ENCODE assay signal across 15 cellular contexts in genomic region chr11:128512478-128513127, GRCh38.
DNase-seq lines count a peak whose midpoint lies in the region; ATAC-seq and TF ChIP-seq lines count a peak whose summit lies in the region.
"Had no signal": no experiment of that assay in that cellular context is flagged by ENCODE, and none has a peak within 500 bp of the region (broad histone marks: within the 10 kb centered on the region; RNA-seq: fewer than 3 reads in every experiment).

No MANE protein-coding gene starts in this region.

- H3K79me1 ChIP-seq in IMR-90 (ENCODE audit: low read depth in 1 of 2, low read length in 2 of 2) = peaks cover 0 to 63% of the 10 kb centered on the region in 2 experiments; a peak in 2 of 4 replicates

- H2AK9ac ChIP-seq in IMR-90 (replicated peaks; ENCODE audit: low read depth, low read length, poor library complexity) = no peak overlapping the region

- no peak overlapping the region for H2AK5ac ChIP-seq in IMR-90 (ENCODE audit: low read depth, low read length)

- no peaks in the 10 kb centered on the region for H3K9me3 Mint-ChIP-seq in T-helper 1 cell treated with Interleukin-12 subunit alpha and Interleukin-12 subunit beta and Interleukin-4 antibody, amounts not matched to agents 30 μg/mL and 1 μg/mL, for 36 hours
- H3K9me3 Mint-ChIP-seq in activated naive CD8-positive, alpha-beta T cell treated with anti-CD3 and anti-CD28 coated beads, Interleukin-2, amount 50 U/mL, for 24 hours = no peaks in the 10 kb centered on the region
- no peaks in the 10 kb centered on the region for H3K9me3 Mint-ChIP-seq in stimulated activated effector memory CD8-positive, alpha-beta T cell treated with anti-CD3 and anti-CD28 coated beads, Interleukin-12 subunit alpha, Interleukin-12 subunit beta, amount 100 ng/mL, for 72 hours
- H3K9me3 Mint-ChIP-seq: GM23338 had no signal

- H3K4me2 ChIP-seq in IMR-90 (ENCODE audit: low read depth, low read length) = no peak overlapping the region
- H3K4me2 ChIP-seq: GM23338 had no signal

- POLR2A ChIA-PET in IMR-90 (lab: Charles Lee; ENCODE audit: unreplicated experiment) = no interaction called here

- H3K4me1 Mint-ChIP-seq in T-helper 1 cell treated with Interleukin-12 subunit alpha and Interleukin-12 subunit beta and Interleukin-4 antibody, amounts not matched to agents 30 μg/mL and 1 μg/mL, for 36 hours (ENCODE audit: low read depth) = peaks cover 85% of the 10 kb centered on the region
- H3K4me1 Mint-ChIP-seq in activated naive CD8-positive, alpha-beta T cell treated with anti-CD3 and anti-CD28 coated beads, Interleukin-2, amount 50 U/mL, for 24 hours = peaks cover 99% of the 10 kb centered on the region
- H3K4me1 Mint-ChIP-seq in stimulated activated effector memory CD8-positive, alpha-beta T cell treated with anti-CD3 and anti-CD28 coated beads, Interleukin-12 subunit alpha, Interleukin-12 subunit beta, amount 100 ng/mL, for 72 hours = peaks cover 92% of the 10 kb centered on the region

- H3K56ac ChIP-seq in IMR-90 (ENCODE audit: extremely low read depth, insufficient read depth, low read length) = no peak overlapping the region

- no peak overlapping the region for H2BK120ac ChIP-seq in IMR-90 (ENCODE audit: low read depth, low read length)

- no peak overlapping the region for H4K8ac ChIP-seq in IMR-90 (ENCODE audit: low read depth in 2 of 2, low read length in 2 of 2)

- H3K36me3 ChIP-seq in IMR-90 (ENCODE audit: control insufficient read depth, insufficient read depth, low read length) (peaks cover 6% of the 10 kb centered on the region), sigmoid colon (peaks cover 0 to 7% (median 0%) of the 10 kb centered on the region in 4 donors)

- no peak overlapping the region for H2BK15ac ChIP-seq in IMR-90 (ENCODE audit: low read depth, low read length)

- no peak for TF ChIP-seq EP300 in sigmoid colon (IDR thresholded peaks at IDR 0.05)

- H3K27me3 ChIP-seq in IMR-90 (ENCODE audit: control insufficient read depth, insufficient read depth, low read length) (no peaks in the 10 kb centered on the region), sigmoid colon (no peaks in the 10 kb centered on the region)

- H4K5ac ChIP-seq in IMR-90 (ENCODE audit: low read depth, low read length) = no peak overlapping the region; the same call in 1 of the 2 replicates

- TF ChIP-seq POLR2A in IMR-90 (IDR thresholded peaks at IDR 0.05; ENCODE audit: low read depth, low read length) (peak; percentile 40; the same call in 1 of the 2 replicates), sigmoid colon (IDR thresholded peaks at IDR 0.05) (no peak)

- H3K18ac ChIP-seq in IMR-90 (ENCODE audit: low read depth, low read length) = no peak overlapping the region

- H3K4me3 Mint-ChIP-seq in T-helper 1 cell treated with Interleukin-12 subunit alpha and Interleukin-12 subunit beta and Interleukin-4 antibody, amounts not matched to agents 30 μg/mL and 1 μg/mL, for 36 hours = peak overlapping the region; percentile 98
- peak overlapping the region; percentile 95 for H3K4me3 Mint-ChIP-seq in activated naive CD8-positive, alpha-beta T cell treated with anti-CD3 and anti-CD28 coated beads, Interleukin-2, amount 50 U/mL, for 24 hours
- peak overlapping the region; percentile 84 for H3K4me3 Mint-ChIP-seq in stimulated activated effector memory CD8-positive, alpha-beta T cell treated with anti-CD3 and anti-CD28 coated beads, Interleukin-12 subunit alpha, Interleukin-12 subunit beta, amount 100 ng/mL, for 72 hours
- H3K4me3 Mint-ChIP-seq: GM23338 had no signal

- TF ChIP-seq CTCF in IMR-90 (conservative IDR thresholded peaks at IDR 0.05; ENCODE audit: low read depth, low read length) = no peak
- no peak for TF ChIP-seq CTCF in sigmoid colon (IDR thresholded peaks at IDR 0.05)

- in situ Hi-C loops in IMR-90 (cut with MboI; ENCODE audit: low sequenced_read_pairs) = loop anchor here (25.0 kb wide), 1 partner anchor 475 kb away; no protein-coding TSS in a partner anchor

- no peaks in the 10 kb centered on the region for H3K9me3 ChIP-seq in IMR-90 (ENCODE audit: control insufficient read depth, insufficient read depth, low read length)
- no peaks in the 10 kb centered on the region for H3K9me3 ChIP-seq in sigmoid colon

- H3K4me1 ChIP-seq in IMR-90 (ENCODE audit: control insufficient read depth, insufficient read depth, low read length) (peaks cover 28% of the 10 kb centered on the region), sigmoid colon (peaks cover 0 to 53% (median 41%) of the 10 kb centered on the region in 4 donors)

- dilution Hi-C loops in IMR-90 (cut with HindIII; ENCODE audit: low sequenced_read_pairs, unreplicated experiment) = no loop called here

- BruUV-seq in IMR-90 (replicated peaks; lab: Mats Ljungman, UMichigan) = no TSS peak

- intact Hi-C loops in IMR-90 (cut with micrococcal nuclease) = no loop called here
- intact Hi-C loops in sigmoid colon (cut with DNase I) = no loop called here

- peaks cover 34% of the 10 kb centered on the region for H3K9me1 ChIP-seq in IMR-90 (ENCODE audit: insufficient read depth, low read length)

- no peak overlapping the region for H3K4ac ChIP-seq in IMR-90 (ENCODE audit: low read depth, low read length)

- DNase-seq in IMR-90 = no peak
- peak; percentile 57 for DNase-seq in activated naive CD8-positive, alpha-beta T cell treated with anti-CD3 and anti-CD28 coated beads, Interleukin-2, amount 50 U/mL, for 24 hours
- DNase-seq in stimulated activated effector memory CD8-positive, alpha-beta T cell treated with anti-CD3 and anti-CD28 coated beads, Interleukin-12 subunit alpha, Interleukin-12 subunit beta, amount 100 ng/mL, for 72 hours (ENCODE audit: low spot score in 2 of 2) = peak in 1 of 2 donors; percentile 80
- no peak for DNase-seq in NCI-H2107 (lab: John Stamatoyannopoulos, UW)
- no peak for DNase-seq in sigmoid colon
- DNase-seq: head of caudate nucleus; NCI-H1092 treated with DMSO at 0.1 percent for 48 hours; NCI-H524 treated with DMSO at 0.1 percent for 48 hours; SIG-M5; stimulated activated CD4-positive, alpha-beta T cell treated with anti-CD3 and anti-CD28 coated beads, Interleukin-4, amount 100 ng/mL, for 4 hours had no signal

- H3K14ac ChIP-seq in IMR-90 (replicated peaks; ENCODE audit: low read depth, low read length) = no peak overlapping the region

- peaks cover 94% of the 10 kb centered on the region for H4K20me1 ChIP-seq in IMR-90 (ENCODE audit: insufficient read depth, low read length)

- no peak overlapping the region for H3K27ac ChIP-seq in IMR-90 (ENCODE audit: insufficient read depth, low read length)
- peak overlapping the region in 1 of 4 donors; percentile 15 for H3K27ac ChIP-seq in sigmoid colon

- no peak for TF ChIP-seq RAD21 in IMR-90 (IDR thresholded peaks at IDR 0.05; ENCODE audit: low read length)

- no peak overlapping the region for H2BK5ac ChIP-seq in IMR-90 (ENCODE audit: low read depth, low read length, poor library complexity, severe bottlenecking)

- H3K36me3 Mint-ChIP-seq in T-helper 1 cell treated with Interleukin-12 subunit alpha and Interleukin-12 subunit beta and Interleukin-4 antibody, amounts not matched to agents 30 μg/mL and 1 μg/mL, for 36 hours (ENCODE audit: low read depth) = peaks cover 87% of the 10 kb centered on the region
- peaks cover 74% of the 10 kb centered on the region for H3K36me3 Mint-ChIP-seq in activated naive CD8-positive, alpha-beta T cell treated with anti-CD3 and anti-CD28 coated beads, Interleukin-2, amount 50 U/mL, for 24 hours (ENCODE audit: low read depth)
- peaks cover 100% of the 10 kb centered on the region for H3K36me3 Mint-ChIP-seq in stimulated activated effector memory CD8-positive, alpha-beta T cell treated with anti-CD3 and anti-CD28 coated beads, Interleukin-12 subunit alpha, Interleukin-12 subunit beta, amount 100 ng/mL, for 72 hours

- H2BK20ac ChIP-seq in IMR-90 (ENCODE audit: low read depth, low read length) = no peak overlapping the region

- WGBS in IMR-90 (ENCODE audit: extremely low coverage in 2 of 2, insufficient read length in 1 of 2), 2 experiments = 96% methylated on average over 9 of the region's 14 CpGs; no CpG with 5 or more reads in 1 of the 2 experiments
- WGBS in sigmoid colon, 2 donors = 60 to 77% methylated on average over 14 of the region's 14 CpGs

- CTCF ChIA-PET in IMR-90 (lab: Yijun Ruan, JAX) = no interaction called here

- H3K27me3 Mint-ChIP-seq in T-helper 1 cell treated with Interleukin-12 subunit alpha and Interleukin-12 subunit beta and Interleukin-4 antibody, amounts not matched to agents 30 μg/mL and 1 μg/mL, for 36 hours (ENCODE audit: low read depth) = no peaks in the 10 kb centered on the region
- no peaks in the 10 kb centered on the region for H3K27me3 Mint-ChIP-seq in activated naive CD8-positive, alpha-beta T cell treated with anti-CD3 and anti-CD28 coated beads, Interleukin-2, amount 50 U/mL, for 24 hours

- H3K4me3 ChIP-seq in IMR-90 (ENCODE audit: insufficient read depth, low read depth, low read length) (no peak overlapping the region), sigmoid colon (no peak overlapping the region)
- H3K4me3 ChIP-seq: GM23338 had no signal

- no peak overlapping the region for H4K91ac ChIP-seq in IMR-90 (ENCODE audit: insufficient read depth, low read depth, low read length)

- ATAC-seq in IMR-90 (ENCODE audit: low read depth) (no peak), HG03469 (IDR thresholded peaks at IDR 0.05; ENCODE audit: unreplicated experiment) (no peak), GM18498 (IDR thresholded peaks at IDR 0.05; ENCODE audit: unreplicated experiment) (no peak)
- ATAC-seq in activated naive CD8-positive, alpha-beta T cell treated with anti-CD3 and anti-CD28 coated beads, Interleukin-2, amount 50 U/mL, for 24 hours = peak; percentile 64
- ATAC-seq in stimulated activated effector memory CD8-positive, alpha-beta T cell treated with anti-CD3 and anti-CD28 coated beads, Interleukin-12 subunit alpha, Interleukin-12 subunit beta, amount 100 ng/mL, for 72 hours = peak; percentile 77
- ATAC-seq: GM23338 had no signal

- no peak overlapping the region for H2AFZ ChIP-seq in IMR-90 (replicated peaks; ENCODE audit: low read length, poor library complexity)
- H2AFZ ChIP-seq: GM23338 had no signal

- peak overlapping the region; percentile 85 for H3K27ac Mint-ChIP-seq in T-helper 1 cell treated with Interleukin-12 subunit alpha and Interleukin-12 subunit beta and Interleukin-4 antibody, amounts not matched to agents 30 μg/mL and 1 μg/mL, for 36 hours
- peak overlapping the region; percentile 100 for H3K27ac Mint-ChIP-seq in activated naive CD8-positive, alpha-beta T cell treated with anti-CD3 and anti-CD28 coated beads, Interleukin-2, amount 50 U/mL, for 24 hours
- peak overlapping the region; percentile 96 for H3K27ac Mint-ChIP-seq in stimulated activated effector memory CD8-positive, alpha-beta T cell treated with anti-CD3 and anti-CD28 coated beads, Interleukin-12 subunit alpha, Interleukin-12 subunit beta, amount 100 ng/mL, for 72 hours
- H3K27ac Mint-ChIP-seq: GM23338, progenitor cell of endocrine pancreas had no signal

- H3K9ac ChIP-seq in IMR-90 (ENCODE audit: low read depth, low read length) = no peak overlapping the region

- no peak overlapping the region; the same call in 1 of the 2 replicates for H3K23ac ChIP-seq in IMR-90 (ENCODE audit: low read depth, low read length)

TF ChIP-seq in IMR-90, 13 proteins besides CTCF, POLR2A, EP300 and RAD21 (continues in another document):
- TF ChIP-seq MAZ (IDR thresholded peaks at IDR 0.05; ENCODE audit: borderline replicate concordance, low read depth, low read length) = no peak
- TF ChIP-seq MAFK (IDR thresholded peaks at IDR 0.05; ENCODE audit: low read depth, low read length) = no peak
- TF ChIP-seq FOS (IDR thresholded peaks at IDR 0.05; ENCODE audit: low read depth, low read length) = no peak

Comparison
In these comparisons a context has a peak if more than half of its experiments do, and no peak if none do; other contexts are left out.
1. ATAC-seq: peak in activated naive CD8-positive, alpha-beta T cell treated with anti-CD3 and anti-CD28 coated beads, Interleukin-2, amount 50 U/mL, for 24 hours (single experiment) and stimulated activated effector memory CD8-positive, alpha-beta T cell treated with anti-CD3 and anti-CD28 coated beads, Interleukin-12 subunit alpha, Interleukin-12 subunit beta, amount 100 ng/mL, for 72 hours (single experiment); none in IMR-90 (single experiment), HG03469 (single experiment) and GM18498 (single experiment).
2. Peak in every context shown above with its lines, with median percentiles within 50 percentile points of each other: H3K27ac Mint-ChIP-seq and H3K4me3 Mint-ChIP-seq.